In genomic region chr6:26311012-26311384, GRCh38 we compare ENCODE assay signal across 8 cellular contexts.
A peak's percentile ranks its signal among the peaks of the same experiment; 100 is the strongest.
DNase-seq lines count a peak whose midpoint lies in the region; ATAC-seq, FAIRE-seq and TF ChIP-seq lines count a peak whose summit lies in the region.

No MANE protein-coding gene starts in this region.

- no peaks in the 10 kb centered on the region for H3K79me2 ChIP-seq in OCI-LY1 (ENCODE audit: insufficient read depth, low read length)

- H3K9me2 ChIP-seq in OCI-LY1 (ENCODE audit: low read depth, low read length) = no peaks in the 10 kb centered on the region

- no peak overlapping the region for H2AFZ ChIP-seq in OCI-LY1 (ENCODE audit: low read length)

- no peaks in the 10 kb centered on the region for H3K27me3 ChIP-seq in OCI-LY1 (ENCODE audit: insufficient read depth, low read length)

- H3K4me1 ChIP-seq in OCI-LY1 (ENCODE audit: insufficient read depth, low read length, severe bottlenecking) = peaks cover 24% of the 10 kb centered on the region

- H3K36me3 ChIP-seq in OCI-LY1 (ENCODE audit: insufficient read depth, low read length) = no peaks in the 10 kb centered on the region

- in situ Hi-C loops in astrocyte of the cerebellum (cut with HindIII; ENCODE audit: low sequenced_read_pairs) = no loop called here

- no peaks in the 10 kb centered on the region for H3K9me3 ChIP-seq in OCI-LY1 (ENCODE audit: low read length)

- ATAC-seq in GM21576 (IDR thresholded peaks at IDR 0.05; ENCODE audit: unreplicated experiment) = no peak

- peaks cover 9% of the 10 kb centered on the region; the same call in 1 of the 2 replicates for H3F3A ChIP-seq in OCI-LY1 (ENCODE audit: insufficient read depth, low read length)

- TF ChIP-seq CTCF in OCI-LY1 (IDR thresholded peaks at IDR 0.05; ENCODE audit: low read length) = no peak
- TF ChIP-seq CTCF in astrocyte of the cerebellum (IDR thresholded peaks at IDR 0.05; ENCODE audit: low read depth, low read length, missing control alignments) = no peak

- no peak overlapping the region for H3K27ac ChIP-seq in OCI-LY1 (ENCODE audit: low read depth, low read length, poor library complexity, severe bottlenecking)

- no peaks in the 10 kb centered on the region for H4K20me1 ChIP-seq in OCI-LY1 (ENCODE audit: insufficient read depth, low read length)

- H3K9ac ChIP-seq in OCI-LY1 (ENCODE audit: low read length) = peak overlapping the region; percentile 65; the same call in 1 of the 2 replicates

- FAIRE-seq in HTR-8/SVneo (lab: Jason Lieb, UNC) = no peak

- peak; percentile 51 to 58 for DNase-seq in NCI-H524 (lab: John Stamatoyannopoulos, UW)
- no peak for DNase-seq in NCI-H524 treated with DMSO at 0.1 percent for 48 hours (lab: John Stamatoyannopoulos, UW)
- DNase-seq in astrocyte of the cerebellum (ENCODE audit: low read depth) = no peak
- peak; percentile 36 for DNase-seq in medulla oblongata (ENCODE audit: extremely low spot score)
- DNase-seq in HTR-8/SVneo (ENCODE audit: insufficient read length, low spot score) = no peak
- DNase-seq in HPDE6-E6E7 (ENCODE audit: extremely low spot score) = no peak

- H3K4me2 ChIP-seq in OCI-LY1 (ENCODE audit: low read length) = peak overlapping the region; percentile 80

- H3K4me3 ChIP-seq in OCI-LY1 (ENCODE audit: low read depth, low read length, poor library complexity, severe bottlenecking) (peak overlapping the region; percentile 68), astrocyte of the cerebellum (ENCODE audit: low read depth, low read length) (peak overlapping the region; percentile 40)

Comparison
In these comparisons a context has a peak if more than half of its experiments do, and no peak if none do; other contexts are left out.
1. DNase-seq: peak in NCI-H524 (2 of 2) and medulla oblongata (single experiment); none in NCI-H524 treated with DMSO at 0.1 percent for 48 hours (single experiment), astrocyte of the cerebellum (single experiment), HTR-8/SVneo (single experiment) and HPDE6-E6E7 (single experiment).